Comparison of ENCODE assay signal across 17 cellular contexts in genomic region chr7:36615877-36616276, GRCh38.
"Had no signal": no experiment of that assay in that cellular context is flagged by ENCODE, and none has a peak within 500 bp of the region (broad histone marks: within the 10 kb centered on the region; RNA-seq: fewer than 3 reads in every experiment).

No MANE protein-coding gene starts in this region.

- H3K4me2 ChIP-seq: smooth muscle cell had no signal

- H3K27me3 Mint-ChIP-seq: stimulated activated memory B cell treated with anti-CD40 and anti-IgM and Interleukin-4, amounts not matched to agents 10 μg/mL and 1 μg/mL and 100 μg/mL, for 72 hours had no signal

- H3K27ac Mint-ChIP-seq: stimulated activated memory B cell treated with anti-CD40 and anti-IgM and Interleukin-4, amounts not matched to agents 10 μg/mL and 1 μg/mL and 100 μg/mL, for 72 hours had no signal

- H3K36me3 ChIP-seq: left ventricle myocardium inferior, tibial nerve had no signal

- DNase-seq: activated CD4-positive, alpha-beta T cell treated with anti-CD3 and anti-CD28 coated beads for 4 hours; activated CD8-positive, alpha-beta memory T cell treated with anti-CD3 and anti-CD28 coated beads, Interleukin-2, amount 50 U/mL, for 48 hours; activated CD8-positive, alpha-beta T cell treated with anti-CD3 and anti-CD28 coated beads, Interleukin-2, amount 10 ng/mL, durations not matched to agents 7 days and 5 days; activated naive CD4-positive, alpha-beta T cell; heart left ventricle; kidney; left ventricle myocardium inferior; mesenchymal stem cell; right cardiac atrium; T-helper 1 cell had no signal

- H3K4me3 Mint-ChIP-seq: activated CD8-positive, alpha-beta T cell treated with anti-CD3 and anti-CD28 coated beads, Interleukin-2, amount 10 ng/mL, durations not matched to agents 7 days and 5 days; neural crest cell; stimulated activated memory B cell treated with anti-CD40 and anti-IgM and Interleukin-4, amounts not matched to agents 10 μg/mL and 1 μg/mL and 100 μg/mL, for 72 hours had no signal

- H3K27me3 ChIP-seq: heart left ventricle, tibial nerve had no signal

- ATAC-seq: activated CD8-positive, alpha-beta T cell treated with anti-CD3 and anti-CD28 coated beads, Interleukin-2, amount 10 ng/mL, durations not matched to agents 7 days and 5 days; heart left ventricle; right cardiac atrium; stimulated activated memory B cell treated with anti-CD40 and anti-IgM and Interleukin-4, amounts not matched to agents 10 μg/mL and 1 μg/mL and 100 μg/mL, for 72 hours had no signal

- H3K9me3 Mint-ChIP-seq: neural crest cell; stimulated activated memory B cell treated with anti-CD40 and anti-IgM and Interleukin-4, amounts not matched to agents 10 μg/mL and 1 μg/mL and 100 μg/mL, for 72 hours had no signal

- H3K4me3 ChIP-seq: heart left ventricle, left ventricle myocardium inferior, smooth muscle cell, tibial nerve had no signal

- H3K4me1 ChIP-seq: heart left ventricle, left ventricle myocardium inferior, tibial nerve had no signal

- H3K9me3 ChIP-seq: heart left ventricle, left ventricle myocardium inferior, tibial nerve had no signal

- H3K27ac ChIP-seq: heart left ventricle, left ventricle myocardium inferior, tibial nerve, VCaP had no signal

- FAIRE-seq: astrocyte, frontal cortex, kidney had no signal
